Comparison of ENCODE assay signal across 8 cellular contexts in the genomic region with DNA sequence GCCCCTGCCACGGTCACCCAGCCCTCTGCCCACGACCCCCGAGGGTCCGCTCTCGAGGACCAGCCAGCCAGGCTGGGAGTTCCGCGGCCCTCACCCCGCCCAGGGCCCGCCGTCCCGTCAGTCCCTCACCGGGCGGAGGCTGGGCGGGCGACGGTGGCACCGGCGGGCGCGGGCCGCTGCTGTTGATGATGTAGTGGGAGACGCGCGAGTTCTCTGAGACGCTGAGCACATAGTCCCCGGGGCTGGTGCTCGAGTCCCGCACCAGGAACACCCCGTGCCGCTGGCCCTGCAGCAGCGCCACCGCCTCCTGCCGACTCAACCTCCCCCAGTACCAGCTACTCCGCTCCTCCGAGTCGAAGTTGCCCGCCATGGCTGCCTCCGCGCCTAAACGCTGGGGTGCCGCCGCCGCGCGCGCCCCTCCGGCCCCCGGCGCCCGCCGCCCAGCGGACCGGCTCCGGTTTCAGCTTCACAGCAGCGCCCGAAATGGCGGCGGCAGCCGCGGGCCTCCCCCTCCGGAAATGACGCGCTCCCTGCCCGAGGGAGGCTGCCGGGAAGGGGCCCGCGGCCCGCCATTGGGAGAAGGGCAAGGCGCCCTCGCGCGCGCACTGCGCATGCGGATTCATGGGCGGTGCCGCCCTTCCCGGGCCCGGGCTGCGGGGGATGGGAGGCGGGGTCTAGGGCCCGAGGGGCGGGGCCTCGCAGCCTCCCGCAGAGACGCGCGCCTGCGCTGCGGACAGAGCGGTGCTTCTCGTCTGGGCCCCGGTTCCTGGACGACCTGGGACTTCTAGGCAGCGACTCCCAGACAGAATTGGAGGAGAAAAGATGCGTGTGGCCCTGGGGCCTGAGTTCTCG. TPM values are rescaled to one million over a fixed set of nuclear protein-coding genes. Genes with fewer than 3 reads are reported as not detected.
DNase-seq lines count a peak whose midpoint lies in the region; ATAC-seq and TF ChIP-seq lines count a peak whose summit lies in the region.

A gene (minus strand): TSS at position 485 of the 852 bp plus-strand sequence. CDS start 115 bp downstream, at position 370.

- peak; percentile 100 for DNase-seq in GM10248 (ENCODE audit: extremely low spot score)
- peak; percentile 84 for DNase-seq in NCI-H1092 treated with DMSO at 0.1 percent for 48 hours (lab: John Stamatoyannopoulos, UW)
- peak; percentile 78 for DNase-seq in SKM-1 treated with dmso at 0.1 percent for 144 hours (lab: John Stamatoyannopoulos, UW; ENCODE audit: unreplicated experiment)
- peak; percentile 97 for DNase-seq in glomerular visceral epithelial cell (ENCODE audit: extremely low spot score)
- DNase-seq in omental fat pad (ENCODE audit: low spot score): peak; percentile 78

- H3K4me3 Mint-ChIP-seq in activated naive CD8-positive, alpha-beta T cell: peak within 1 kb of the TSS; percentile 95

- H3K27ac ChIP-seq in temporal lobe (ENCODE audit: low read depth, low read length): peak within 1 kb of the TSS; percentile 83

- TF ChIP-seq CTCF in GM10248 (IDR thresholded peaks at IDR 0.05; ENCODE audit: control extremely low read depth, extremely low read depth, low read depth, missing control alignments) (no peak), omental fat pad (IDR thresholded peaks at IDR 0.05) (no peak)

- peaks cover 2% of the 10 kb centered on the region for H3K36me3 Mint-ChIP-seq in activated naive CD8-positive, alpha-beta T cell

- H3K4me1 Mint-ChIP-seq in activated naive CD8-positive, alpha-beta T cell (ENCODE audit: low read depth): peaks cover 50% of the 10 kb centered on the region

- H3K9me3 Mint-ChIP-seq in activated naive CD8-positive, alpha-beta T cell (ENCODE audit: low read depth): no peaks in the 10 kb centered on the region

- POLR2A ChIA-PET in GM10248 (lab: Yijun Ruan, JAX): interaction anchor here (0.6 kb wide), 2 partner anchors 19 to 52 kb away, joined by 3 read pairs; no protein-coding TSS in a partner anchor

- H3K27ac Mint-ChIP-seq in activated naive CD8-positive, alpha-beta T cell: peak within 1 kb of the TSS; percentile 66

- peaks cover 6% of the 10 kb centered on the region for H3K27me3 Mint-ChIP-seq in activated naive CD8-positive, alpha-beta T cell

- CTCF ChIA-PET in GM10248 (lab: Yijun Ruan, JAX): interaction anchor here (1.0 to 1.3 kb wide), 4 partner anchors 11 to 90 kb away, joined by 3 to 7 read pairs (median 3); no protein-coding TSS in a partner anchor

- ATAC-seq in HG02588 (IDR thresholded peaks at IDR 0.05; ENCODE audit: unreplicated experiment) (peak; percentile 76), omental fat pad (ENCODE audit: low FRiP score) (peak; percentile 97)

RNA-seq across cellular contexts. Expression of the gene that starts here (rescaled TPM):
- 100 to 1,000 TPM in 2 of 4 donors, 10 to 100 TPM in 2; 84.5 to 104 (median 95.7) TPM for total RNA-seq in omental fat pad
- total RNA-seq in temporal lobe: 98.6 TPM

Comparison
In these comparisons a context has a peak if more than half of its experiments do, and no peak if none do; other contexts are left out.
1. Peak in every context shown above with its lines: DNase-seq, ATAC-seq and H3K27ac ChIP-seq.